9 cellular contexts compared by ENCODE assay signal in the genomic region with DNA sequence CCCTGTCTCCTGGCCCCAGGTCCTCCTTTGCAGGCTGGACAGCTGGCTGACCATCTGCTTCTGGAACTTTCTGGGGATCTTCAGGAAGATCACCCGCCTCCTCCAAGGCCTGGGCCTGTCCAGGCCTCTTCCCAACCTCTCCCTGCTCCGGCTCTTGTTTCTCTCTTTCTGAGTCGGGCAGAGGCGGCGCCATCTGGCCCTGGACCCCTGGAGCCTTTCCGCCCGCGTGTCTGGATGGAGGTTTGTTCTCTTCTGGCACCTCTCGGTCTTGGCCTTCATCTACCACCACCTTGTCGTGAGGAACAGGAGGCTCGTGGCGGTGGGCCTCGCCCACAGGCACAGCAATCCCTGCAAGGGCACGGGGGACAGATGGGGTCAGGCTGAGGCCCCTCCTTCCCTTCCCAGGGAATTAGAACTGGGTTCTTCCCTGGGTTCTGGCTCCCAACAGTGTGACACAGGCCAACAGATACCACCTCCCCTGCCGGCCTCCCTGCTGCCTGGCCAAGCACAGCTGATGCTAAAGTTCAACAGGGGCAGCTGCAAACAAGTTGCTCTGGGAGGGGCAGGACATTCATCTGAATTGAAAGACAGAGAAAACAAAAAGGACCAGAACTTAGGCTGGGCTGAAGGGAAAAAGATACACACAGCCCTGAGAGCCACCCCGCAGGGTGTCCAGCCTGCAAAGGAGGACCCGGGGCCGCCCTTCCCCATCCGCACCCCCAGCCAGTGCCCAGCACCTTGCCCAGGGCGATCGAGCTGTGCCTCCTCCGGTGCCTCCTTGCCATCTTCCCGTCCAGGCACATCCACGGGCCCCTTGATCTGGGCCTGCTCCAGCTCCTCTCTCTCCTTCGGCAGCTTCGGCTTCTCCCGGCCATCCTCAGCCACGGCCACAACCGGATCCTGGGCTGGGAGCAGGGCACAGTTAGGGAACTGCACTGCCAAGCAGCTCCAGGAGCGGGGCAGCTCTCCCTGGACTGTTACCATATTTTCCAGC. TPM values are rescaled to one million over a fixed set of nuclear protein-coding genes. Genes with fewer than 3 reads are reported as not detected.
DNase-seq lines count a peak whose midpoint lies in the region; ATAC-seq and TF ChIP-seq lines count a peak whose summit lies in the region.
"Had no signal": no experiment of that assay in that cellular context is flagged by ENCODE, and none has a peak within 500 bp of the region (broad histone marks: within the 10 kb centered on the region; RNA-seq: fewer than 3 reads in every experiment).

No MANE protein-coding gene starts in this region.

- H3K27me3 Mint-ChIP-seq in CD8-positive, alpha-beta T cell (ENCODE audit: low read depth) = no peaks in the 10 kb centered on the region
- H3K27me3 Mint-ChIP-seq in mesothelial cell of epicardium (ENCODE audit: low read depth) = no peaks in the 10 kb centered on the region
- no peaks in the 10 kb centered on the region for H3K27me3 Mint-ChIP-seq in CD4-positive, alpha-beta memory T cell

- H3K79me2 ChIP-seq in DND-41 (ENCODE audit: insufficient read depth, low read length) (no peaks in the 10 kb centered on the region), PC-3 (ENCODE audit: low read length) (no peaks in the 10 kb centered on the region)

- POLR2A ChIA-PET in CD8-positive, alpha-beta T cell (lab: Charles Lee) = interaction anchor here (0.9 to 1.6 kb wide), 3 partner anchors 258 to 300 kb away, joined by 3 read pairs; partner anchors contain the start of gene ACTG1
- POLR2A ChIA-PET in PC-3 (lab: Charles Lee; ENCODE audit: unreplicated experiment) = no interaction called here
- POLR2A ChIA-PET in CD4-positive, alpha-beta memory T cell (lab: Charles Lee; ENCODE audit: partially characterized antibody) = interaction anchor here (1.2 kb wide), 1 partner anchor 232 kb away, joined by 4 read pairs; no protein-coding TSS in a partner anchor

- no peaks in the 10 kb centered on the region for H3K9me2 ChIP-seq in PC-3 (replicated peaks; ENCODE audit: low read length)

- peaks cover 20% of the 10 kb centered on the region for H4K20me1 ChIP-seq in DND-41 (ENCODE audit: insufficient read depth, low read length)
- no peaks in the 10 kb centered on the region for H4K20me1 ChIP-seq in PC-3 (ENCODE audit: low read length)

- peaks cover 25% of the 10 kb centered on the region for H3K36me3 Mint-ChIP-seq in CD8-positive, alpha-beta T cell
- H3K36me3 Mint-ChIP-seq in mesothelial cell of epicardium = peaks cover 5% of the 10 kb centered on the region
- H3K36me3 Mint-ChIP-seq in CD4-positive, alpha-beta memory T cell = peaks cover 11 to 25% of the 10 kb centered on the region in 2 donors

- H3F3A ChIP-seq in PC-3 (ENCODE audit: low read length, unreplicated experiment) = no peaks in the 10 kb centered on the region

- peaks cover 8% of the 10 kb centered on the region for H3K4me1 ChIP-seq in CD8-positive, alpha-beta T cell (ENCODE audit: insufficient read depth, low read length)
- no peaks in the 10 kb centered on the region for H3K4me1 ChIP-seq in DND-41 (ENCODE audit: insufficient read depth, low read length)
- H3K4me1 ChIP-seq in PC-3 (ENCODE audit: insufficient read depth, low read length) = 0 out of 2 replicates have a peak, but pooled peaks cover 3% of the 10 kb centered on the region
- no peaks in the 10 kb centered on the region for H3K4me1 ChIP-seq in CD4-positive, alpha-beta memory T cell (ENCODE audit: insufficient read depth, low read length)

- H3K9me3 Mint-ChIP-seq in CD8-positive, alpha-beta T cell = no peaks in the 10 kb centered on the region
- no peaks in the 10 kb centered on the region for H3K9me3 Mint-ChIP-seq in mesothelial cell of epicardium
- no peaks in the 10 kb centered on the region for H3K9me3 Mint-ChIP-seq in CD4-positive, alpha-beta memory T cell

- BruUV-seq in PC-3 (replicated peaks; lab: Mats Ljungman, UMichigan) = TSS peak; percentile 16

- no peak overlapping the region for H3K4me2 ChIP-seq in DND-41 (ENCODE audit: insufficient read depth, low read length)
- H3K4me2 ChIP-seq in PC-3 (ENCODE audit: low read length) = no peak overlapping the region

- CTCF ChIA-PET in CD8-positive, alpha-beta T cell (lab: Charles Lee) = interaction anchor here (0.7 to 7.4 kb wide), 17 partner anchors 10 to 355 kb away, joined by 3 to 60 read pairs (median 4); partner anchors contain the start of gene FAAP100
- CTCF ChIA-PET in PC-3 (lab: Charles Lee) = no interaction called here
- CTCF ChIA-PET in CD4-positive, alpha-beta memory T cell (lab: Charles Lee; ENCODE audit: partially characterized antibody) = interaction anchor here (0.7 to 2.1 kb wide), 13 partner anchors 14 to 348 kb away, joined by 3 to 20 read pairs (median 4); partner anchors contain the start of genes NDUFAF8, SLC38A10 and TEPSIN

- H3K4me3 ChIP-seq in CD8-positive, alpha-beta T cell (ENCODE audit: low read depth, low read length) = no peak overlapping the region
- no peak overlapping the region for H3K4me3 ChIP-seq in DND-41 (ENCODE audit: low read depth in 1 of 2, low read length in 2 of 2)
- H3K4me3 ChIP-seq in PC-3 (ENCODE audit: low read length) = no peak overlapping the region
- no peak overlapping the region for H3K4me3 ChIP-seq in CD4-positive, alpha-beta memory T cell (ENCODE audit: low read length in 2 of 2)
- H3K4me3 ChIP-seq: esophagus muscularis mucosa had no signal

- intact Hi-C loops in CD8-positive, alpha-beta T cell (cut with DNase I, micrococcal nuclease) = loop anchor here (1.0 to 5.0 kb wide), 5 partner anchors 232 to 349 kb away; partner anchors contain the start of gene FAAP100 (in 2 of the 2)
- intact Hi-C loops in PC-3 (cut with micrococcal nuclease) = loop anchor here (10.0 kb wide), 1 partner anchor 142 kb away; the partner anchor contains the start of gene BAHCC1
- intact Hi-C loops in CD4-positive, alpha-beta memory T cell (cut with micrococcal nuclease) = loop anchor here (1.0 to 5.0 kb wide), 4 partner anchors 44 to 349 kb away; no protein-coding TSS in a partner anchor

- no peak overlapping the region for H3K27ac ChIP-seq in CD8-positive, alpha-beta T cell (ENCODE audit: low read depth, low read length)
- H3K27ac ChIP-seq in DND-41 (ENCODE audit: low read length) = no peak overlapping the region
- H3K27ac ChIP-seq in PC-3 (ENCODE audit: low read length) = no peak overlapping the region
- no peak overlapping the region for H3K27ac ChIP-seq in CD4-positive, alpha-beta memory T cell (ENCODE audit: low read depth, low read length)

- no peak overlapping the region for H3K4me3 Mint-ChIP-seq in CD8-positive, alpha-beta T cell
- H3K4me3 Mint-ChIP-seq in mesothelial cell of epicardium = no peak overlapping the region
- no peak overlapping the region for H3K4me3 Mint-ChIP-seq in CD4-positive, alpha-beta memory T cell

- no peaks in the 10 kb centered on the region for H3K27me3 ChIP-seq in CD8-positive, alpha-beta T cell (ENCODE audit: insufficient read depth, low read length)
- H3K27me3 ChIP-seq in DND-41 (ENCODE audit: insufficient read depth, low read length, poor library complexity) = no peaks in the 10 kb centered on the region
- no peaks in the 10 kb centered on the region for H3K27me3 ChIP-seq in PC-3 (ENCODE audit: low read length)
- no peaks in the 10 kb centered on the region for H3K27me3 ChIP-seq in CD4-positive, alpha-beta memory T cell (ENCODE audit: insufficient read depth, low read length)
- H3K27me3 ChIP-seq: esophagus muscularis mucosa had no signal

- no peak for TF ChIP-seq CTCF in CD8-positive, alpha-beta T cell (IDR thresholded peaks at IDR 0.05)
- peak; percentile 2 for TF ChIP-seq CTCF in DND-41 (IDR thresholded peaks at IDR 0.05; ENCODE audit: borderline replicate concordance, extremely low read depth, low read length, poor library complexity, severe bottlenecking)
- no peak for TF ChIP-seq CTCF in PC-3 (conservative IDR thresholded peaks at IDR 0.05; ENCODE audit: low read depth, low read length)
- TF ChIP-seq CTCF in mesothelial cell of epicardium (IDR thresholded peaks at IDR 0.05; ENCODE audit: unreplicated experiment) = no peak

- H3K9me3 ChIP-seq in CD8-positive, alpha-beta T cell (ENCODE audit: low read length) = no peaks in the 10 kb centered on the region
- H3K9me3 ChIP-seq in DND-41 (ENCODE audit: insufficient read depth, low read length, severe bottlenecking) = no peaks in the 10 kb centered on the region
- H3K9me3 ChIP-seq in PC-3 (ENCODE audit: low read length) = no peaks in the 10 kb centered on the region
- H3K9me3 ChIP-seq in CD4-positive, alpha-beta memory T cell (ENCODE audit: control insufficient read depth in 1 of 2, low read length in 2 of 2) = no peaks in the 10 kb centered on the region
- H3K9me3 ChIP-seq: esophagus muscularis mucosa had no signal

- no peaks in the 10 kb centered on the region for H3K36me3 ChIP-seq in CD8-positive, alpha-beta T cell (ENCODE audit: insufficient read depth, low read length)
- H3K36me3 ChIP-seq in DND-41 (ENCODE audit: insufficient read depth, low read length) (peaks cover 64% of the 10 kb centered on the region), PC-3 (ENCODE audit: low read depth, low read length) (no peaks in the 10 kb centered on the region; the same call in none of the 2 replicates)
- peaks cover 28% of the 10 kb centered on the region for H3K36me3 ChIP-seq in CD4-positive, alpha-beta memory T cell (ENCODE audit: insufficient read depth, low read length)

- H3K27ac Mint-ChIP-seq in CD8-positive, alpha-beta T cell = peak overlapping the region; percentile 34
- peak overlapping the region; percentile 57 for H3K27ac Mint-ChIP-seq in mesothelial cell of epicardium
- peak overlapping the region in 3 of 7 donors; percentile 12 to 62 (median 43) for H3K27ac Mint-ChIP-seq in CD4-positive, alpha-beta memory T cell

- DNase-seq in CD8-positive, alpha-beta T cell = no peak
- DNase-seq in DND-41 = no peak
- DNase-seq in PC-3 = no peak
- DNase-seq in mesothelial cell of epicardium (ENCODE audit: low spot score in 2 of 2, unreplicated experiment in 2 of 2) = no peak
- no peak for DNase-seq in GM03348 (ENCODE audit: low spot score)
- DNase-seq in activated CD4-positive, alpha-beta T cell treated with anti-CD3 and anti-CD28 coated beads, Interleukin-2, amount 50 U/mL, for 1 hour = no peak
- DNase-seq in CD4-positive, alpha-beta memory T cell = no peak
- DNase-seq: aorta had no signal

- H3K4me1 Mint-ChIP-seq in CD8-positive, alpha-beta T cell (ENCODE audit: low read depth) = peaks cover 13% of the 10 kb centered on the region
- peaks cover 10% of the 10 kb centered on the region for H3K4me1 Mint-ChIP-seq in mesothelial cell of epicardium
- peaks cover 7 to 11% (median 8%) of the 10 kb centered on the region in 4 donors for H3K4me1 Mint-ChIP-seq in CD4-positive, alpha-beta memory T cell

- no peak for ATAC-seq in CD8-positive, alpha-beta T cell
- peak; percentile 8; the same call in 1 of the 3 replicates for ATAC-seq in DND-41 (ENCODE audit: insufficient read depth, low read depth)
- no peak for ATAC-seq in PC-3

- H3K9ac ChIP-seq in DND-41 (ENCODE audit: low read depth, low read length) = no peak overlapping the region
- no peak overlapping the region for H3K9ac ChIP-seq in PC-3 (ENCODE audit: low read length)

- H2AFZ ChIP-seq in DND-41 (ENCODE audit: low read depth, low read length) (no peak overlapping the region), PC-3 (ENCODE audit: low read length) (no peak overlapping the region)

RNA-seq across cellular contexts. Expression of gene NDUFAF8, which starts 13.5 kb away (rescaled TPM):
- 10 to 100 TPM; 40.6 to 50.9 TPM for total RNA-seq in CD8-positive, alpha-beta T cell
- total RNA-seq in PC-3 (2014; rRNA removed) = 125 and 160 TPM in 2 replicates
- 46.8 to 47.6 TPM (median 47.3 TPM) in 3 replicates for total RNA-seq in mesothelial cell of epicardium
- total RNA-seq in CD4-positive, alpha-beta memory T cell = 10 to 100 TPM; 40.1 to 45.1 TPM
- 10 to 100 TPM; 64.5 to 78.6 TPM for polyA plus RNA-seq in CD4-positive, alpha-beta memory T cell

RNA-seq across cellular contexts. Expression of gene TEPSIN, which starts 13.8 kb away (rescaled TPM):
- total RNA-seq in CD8-positive, alpha-beta T cell = 10 to 100 TPM; 81.4 to 88.8 TPM
- total RNA-seq in PC-3 (2014; rRNA removed) = 28.8 and 44.1 TPM in 2 replicates
- total RNA-seq in mesothelial cell of epicardium = 44.6 to 49.2 TPM (median 45.0 TPM) in 3 replicates
- total RNA-seq in CD4-positive, alpha-beta memory T cell = 100 to 1,000 TPM; 111 to 126 TPM
- polyA plus RNA-seq in CD4-positive, alpha-beta memory T cell = 1 to 10 TPM; 2.0 to 5.3 TPM

RNA-seq across cellular contexts. Expression of gene CEP131, which starts 29.9 kb away (rescaled TPM):
- 10 to 100 TPM in 1 of 2 experiments, 1 to 10 TPM in 1; 8.5 to 10.3 TPM for total RNA-seq in CD8-positive, alpha-beta T cell
- total RNA-seq in PC-3 (2014; rRNA removed) (32.1 and 48.0 TPM in 2 replicates), mesothelial cell of epicardium (26.3 to 27.6 TPM (median 27.3 TPM) in 3 replicates)
- 10 to 100 TPM in 1 of 2 experiments, 1 to 10 TPM in 1; 9.6 to 10.5 TPM for total RNA-seq in CD4-positive, alpha-beta memory T cell
- polyA plus RNA-seq in CD4-positive, alpha-beta memory T cell = 1 to 10 TPM; 1.7 to 3.8 TPM

RNA-seq across cellular contexts. Expression of gene SLC38A10, which starts 42.5 kb away (rescaled TPM):
- 10 to 100 TPM; 16.1 to 17.4 TPM for total RNA-seq in CD8-positive, alpha-beta T cell
- total RNA-seq in PC-3 (2014; rRNA removed) (77.8 and 118 TPM in 2 replicates), mesothelial cell of epicardium (96.6 to 105 TPM (median 103 TPM) in 3 replicates)
- 100 to 1,000 TPM; 112 to 113 TPM for total RNA-seq in CD4-positive, alpha-beta memory T cell
- polyA plus RNA-seq in CD4-positive, alpha-beta memory T cell = 10 to 100 TPM; 49.0 to 69.6 TPM
